ENCODE assay signal across 8 cellular contexts in the genomic region with DNA sequence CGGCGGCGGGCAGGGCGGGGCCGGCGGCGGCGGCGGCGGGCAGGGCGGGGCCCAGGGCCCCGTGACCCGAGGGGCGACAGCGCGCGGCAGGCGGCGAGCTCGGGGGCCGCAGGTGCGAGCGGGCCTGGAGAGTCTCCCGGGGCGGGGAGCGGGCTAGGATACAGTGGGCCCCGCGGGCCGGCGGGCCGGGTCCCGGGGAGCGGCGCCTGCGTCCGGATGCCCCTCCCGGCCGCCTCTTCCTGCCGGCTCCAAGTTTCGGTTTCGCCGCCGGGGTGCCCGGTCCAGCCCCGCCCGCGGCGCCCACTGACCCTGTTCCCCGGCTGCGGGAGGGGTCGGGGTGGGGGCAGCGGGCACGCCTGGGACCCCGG. TPM values are rescaled to one million over a fixed set of nuclear protein-coding genes. Genes with fewer than 3 reads are reported as not detected.
DNase-seq lines count a peak whose midpoint lies in the region; ATAC-seq and TF ChIP-seq lines count a peak whose summit lies in the region.

RNF213 (plus strand) TSS at position 62 of the 368 bp plus-strand sequence. CDS start 2,830 bp downstream, outside the sequence.

- WGBS in right lobe of liver (ENCODE audit: insufficient coverage, low coverage, low lambda C conversion rate, missing lambda C conversion rate), result no CpG with 5 or more reads among the region's 54 CpGs

- peaks cover 14% of the 10 kb centered on the region for H3K36me3 Mint-ChIP-seq in stimulated activated naive CD8-positive, alpha-beta T cell treated with anti-CD3 and anti-CD28 coated beads, Interleukin-15, Interleukin-2, amounts not matched to agents 100 ng/mL and 50 ng/mL, for 24 hours (ENCODE audit: low read depth)

- DNase-seq in AG08396 (ENCODE audit: low spot score), result peak; percentile 86
- DNase-seq in LoVo (ENCODE audit: low spot score), result peak; percentile 32
- peak; percentile 50 for DNase-seq in activated CD4-positive, alpha-beta T cell treated with anti-CD3 and anti-CD28 coated beads for 1 hour
- peak; percentile 75 to 79 (median 79) for DNase-seq in right lobe of liver

- no peaks in the 10 kb centered on the region for H3K27me3 Mint-ChIP-seq in stimulated activated naive CD8-positive, alpha-beta T cell treated with anti-CD3 and anti-CD28 coated beads, Interleukin-15, Interleukin-2, amounts not matched to agents 100 ng/mL and 50 ng/mL, for 24 hours

- TF ChIP-seq CTCF in right lobe of liver (IDR thresholded peaks at IDR 0.05), result no peak

- H3K4me1 Mint-ChIP-seq in stimulated activated naive CD8-positive, alpha-beta T cell treated with anti-CD3 and anti-CD28 coated beads, Interleukin-15, Interleukin-2, amounts not matched to agents 100 ng/mL and 50 ng/mL, for 24 hours (ENCODE audit: low read depth), result peaks cover 72% of the 10 kb centered on the region

- intact Hi-C loops in right lobe of liver (cut with DNase I), result no loop called here

- no peaks in the 10 kb centered on the region for H3K9me3 ChIP-seq in duodenal mucosa (ENCODE audit: control insufficient read depth in 1 of 2, low read length in 2 of 2)
- H3K9me3 ChIP-seq in right lobe of liver, result no peaks in the 10 kb centered on the region

- TF ChIP-seq POLR2A in GM18526 (IDR thresholded peaks at IDR 0.05; ENCODE audit: extremely low read depth, insufficient read length), result peak; percentile 74
- TF ChIP-seq POLR2A in right lobe of liver (IDR thresholded peaks at IDR 0.05), result peak; percentile 78

- no peaks in the 10 kb centered on the region for H3K27me3 ChIP-seq in duodenal mucosa (ENCODE audit: control insufficient read depth in 1 of 2, insufficient read depth in 2 of 2, low read length in 2 of 2)
- H3K27me3 ChIP-seq in right lobe of liver, result no peaks in the 10 kb centered on the region

- H3K36me3 ChIP-seq in duodenal mucosa (ENCODE audit: control insufficient read depth in 1 of 2, insufficient read depth in 2 of 2, low read length in 2 of 2) (no peaks in the 10 kb centered on the region), right lobe of liver (no peaks in the 10 kb centered on the region)

- H3K9me3 Mint-ChIP-seq in stimulated activated naive CD8-positive, alpha-beta T cell treated with anti-CD3 and anti-CD28 coated beads, Interleukin-15, Interleukin-2, amounts not matched to agents 100 ng/mL and 50 ng/mL, for 24 hours, result no peaks in the 10 kb centered on the region

- H3K9ac ChIP-seq in duodenal mucosa (ENCODE audit: low read depth in 1 of 2, low read length in 2 of 2), result peak within 1 kb of the TSS; percentile 88 to 93

- H3K4me3 ChIP-seq in duodenal mucosa (ENCODE audit: low read depth in 1 of 2, low read length in 2 of 2), result peak within 1 kb of the TSS; percentile 76 to 88
- H3K4me3 ChIP-seq in right lobe of liver, result peak within 1 kb of the TSS; percentile 94 to 99 (median 97)

- ATAC-seq in right lobe of liver, result peak; percentile 20 to 46 (median 40)
- ATAC-seq in HG03571 (IDR thresholded peaks at IDR 0.05; ENCODE audit: unreplicated experiment), result no peak

- H3K4me1 ChIP-seq in duodenal mucosa (ENCODE audit: control insufficient read depth in 1 of 2, insufficient read depth in 2 of 2, low read length in 2 of 2) (peaks cover 24 to 40% of the 10 kb centered on the region in 2 donors), right lobe of liver (peaks cover 0 to 29% (median 13%) of the 10 kb centered on the region in 4 donors)

- H3K27ac ChIP-seq in duodenal mucosa (ENCODE audit: low read depth, low read length), result peak within 1 kb of the TSS; percentile 91
- H3K27ac ChIP-seq in right lobe of liver, result peak within 1 kb of the TSS; percentile 96 to 100 (median 99)

- peak within 1 kb of the TSS; percentile 95 for H3K27ac Mint-ChIP-seq in stimulated activated naive CD8-positive, alpha-beta T cell treated with anti-CD3 and anti-CD28 coated beads, Interleukin-15, Interleukin-2, amounts not matched to agents 100 ng/mL and 50 ng/mL, for 24 hours

- peak within 1 kb of the TSS; percentile 90 for H3K4me3 Mint-ChIP-seq in stimulated activated naive CD8-positive, alpha-beta T cell treated with anti-CD3 and anti-CD28 coated beads, Interleukin-15, Interleukin-2, amounts not matched to agents 100 ng/mL and 50 ng/mL, for 24 hours

RNA-seq across cellular contexts. Expression of gene RNF213, which starts in this region (rescaled TPM):
- 10 to 100 TPM; 59.1 to 87.7 (median 73.0) TPM for total RNA-seq in right lobe of liver

Comparison
In these comparisons a context has a peak if more than half of its experiments do, and no peak if none do; other contexts are left out.
1. DNase-seq: peak in every context shown above with its lines; median percentile 86 in AG08396; 79 in right lobe of liver; 50 in activated CD4-positive, alpha-beta T cell treated with anti-CD3 and anti-CD28 coated beads for 1 hour; 32 in LoVo.